In the genomic region with DNA sequence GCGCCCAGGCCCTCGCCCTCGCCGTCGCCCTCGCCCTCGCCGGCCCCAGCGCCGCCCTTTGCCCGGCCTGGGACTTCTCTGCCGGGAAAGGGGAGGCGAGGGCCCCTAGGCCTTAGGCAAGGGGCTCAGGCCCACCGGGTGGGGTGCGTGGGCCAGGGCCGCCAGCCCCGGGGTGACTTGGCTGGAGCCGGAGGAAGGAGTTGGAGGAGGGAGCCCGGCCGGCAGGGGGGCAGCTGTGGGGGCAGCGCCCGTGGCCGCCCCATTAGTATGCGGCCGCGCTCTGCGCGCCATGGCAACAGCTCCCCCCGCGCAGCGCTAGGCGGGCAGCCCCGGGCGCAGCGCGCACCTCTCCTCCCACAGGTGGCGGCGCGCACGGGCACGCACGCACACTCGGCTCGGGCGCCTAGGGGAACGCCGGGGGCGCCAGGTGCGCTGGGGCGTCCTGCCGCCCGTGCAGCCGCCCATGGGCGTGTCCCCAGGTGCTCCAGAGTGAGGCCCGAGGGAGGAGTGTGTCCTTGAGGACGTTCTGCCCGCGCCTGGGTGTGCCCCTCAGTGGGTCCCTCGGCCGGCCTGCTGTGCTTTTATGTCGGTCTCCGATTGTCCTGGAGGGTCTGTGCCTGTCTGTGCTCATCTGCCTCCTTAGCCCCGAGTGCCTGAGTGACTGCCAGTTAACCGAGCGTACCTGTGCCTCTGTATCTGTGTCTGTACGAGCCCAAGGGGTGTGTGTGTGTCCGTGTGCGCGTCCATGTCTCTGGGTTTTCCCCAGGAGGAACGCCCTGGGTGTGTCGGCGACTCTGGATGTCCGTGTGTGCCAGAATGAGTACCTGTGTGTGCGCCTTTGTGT, we compare ENCODE assay signal across 8 cellular contexts. TPM values are rescaled to one million over a fixed set of nuclear protein-coding genes. Genes with fewer than 3 reads are reported as not detected.
A peak's percentile ranks its signal among the peaks of the same experiment; 100 is the strongest.
DNase-seq lines count a peak whose midpoint lies in the region; ATAC-seq and TF ChIP-seq lines count a peak whose summit lies in the region.

No MANE protein-coding gene starts in this region.

- TF ChIP-seq CTCF in coronary artery (IDR thresholded peaks at IDR 0.05) (no peak), lung (IDR thresholded peaks at IDR 0.05; ENCODE audit: control extremely low read depth, extremely low read depth) (no peak)

- no peaks in the 10 kb centered on the region for H3K27me3 Mint-ChIP-seq in activated CD4-positive, alpha-beta T cell treated with anti-CD3 and anti-CD28 coated beads for 36 hours

- peak overlapping the region; percentile 75 for H3K4me3 ChIP-seq in coronary artery
- peak overlapping the region; percentile 24 for H3K4me3 ChIP-seq in lung

- peaks cover 0 to 3% of the 10 kb centered on the region in 2 donors for H3K36me3 ChIP-seq in lung (ENCODE audit: control insufficient read depth in 2 of 2, insufficient read depth in 2 of 2, low read length in 2 of 2)

- peak overlapping the region; percentile 59 for H3K4me3 Mint-ChIP-seq in activated CD4-positive, alpha-beta T cell treated with anti-CD3 and anti-CD28 coated beads for 36 hours

- intact Hi-C loops in activated CD4-positive, alpha-beta T cell treated with anti-CD3 and anti-CD28 coated beads for 36 hours (cut with DNase I, micrococcal nuclease): loop anchor here in 1 of 2 experiments (5.0 kb wide), 1 partner anchor 81 kb away; no protein-coding TSS in a partner anchor

- H3K27ac Mint-ChIP-seq in activated CD4-positive, alpha-beta T cell treated with anti-CD3 and anti-CD28 coated beads for 36 hours: peak overlapping the region; percentile 59

- H3K9me3 ChIP-seq in lung (ENCODE audit: control insufficient read depth in 2 of 2, insufficient read depth in 1 of 2, low read length in 1 of 2): no peaks in the 10 kb centered on the region

- 5% methylated on average over 37 to 74 of the region's 74 CpGs for WGBS in lung, 2 donors

- peak overlapping the region; percentile 76 to 87 for H3K27ac ChIP-seq in coronary artery
- peak overlapping the region; percentile 89 to 90 for H3K27ac ChIP-seq in lung (ENCODE audit: low read depth in 1 of 2, low read length in 1 of 2)

- POLR2A ChIA-PET in activated CD4-positive, alpha-beta T cell treated with anti-CD3 and anti-CD28 coated beads for 36 hours (lab: Charles Lee): interaction anchor here (0.6 kb wide), 1 partner anchor 40 kb away, joined by 6 read pairs; no protein-coding TSS in a partner anchor

- no peaks in the 10 kb centered on the region for H3K27me3 ChIP-seq in lung (ENCODE audit: control insufficient read depth, insufficient read depth)

- CTCF ChIA-PET in activated CD4-positive, alpha-beta T cell treated with anti-CD3 and anti-CD28 coated beads for 36 hours (lab: Charles Lee): no interaction called here

- peak; percentile 25 for ATAC-seq in activated CD4-positive, alpha-beta T cell treated with anti-CD3 and anti-CD28 coated beads for 36 hours
- ATAC-seq in lung (ENCODE audit: insufficient read depth, low FRiP score) (peak; percentile 45), HG02610 (IDR thresholded peaks at IDR 0.05; ENCODE audit: unreplicated experiment) (no peak), HG03342 (IDR thresholded peaks at IDR 0.05; ENCODE audit: unreplicated experiment) (no peak)

- peaks cover 3 to 48% of the 10 kb centered on the region in 2 donors for H3K4me1 ChIP-seq in lung (ENCODE audit: control insufficient read depth in 2 of 2, insufficient read depth in 2 of 2, low read length in 2 of 2)

- peaks cover 6% of the 10 kb centered on the region for H3K36me3 Mint-ChIP-seq in activated CD4-positive, alpha-beta T cell treated with anti-CD3 and anti-CD28 coated beads for 36 hours (ENCODE audit: low read depth)

- H3K9me3 Mint-ChIP-seq in activated CD4-positive, alpha-beta T cell treated with anti-CD3 and anti-CD28 coated beads for 36 hours (ENCODE audit: low read depth): no peaks in the 10 kb centered on the region

- H3K4me1 Mint-ChIP-seq in activated CD4-positive, alpha-beta T cell treated with anti-CD3 and anti-CD28 coated beads for 36 hours: peaks cover 51% of the 10 kb centered on the region

- DNase-seq in DMS 273 treated with DMSO at 0.1 percent for 48 hours (lab: John Stamatoyannopoulos, UW) (peak; percentile 70), NCI-H128 (lab: John Stamatoyannopoulos, UW; ENCODE audit: unreplicated experiment) (peak; percentile 96), coronary artery (ENCODE audit: low spot score) (no peak), lung (ENCODE audit: low spot score) (peak; percentile 67)
- peak; percentile 74 for DNase-seq in activated CD4-positive, alpha-beta T cell treated with anti-CD3 and anti-CD28 coated beads for 36 hours
- DNase-seq in stimulated activated naive CD4-positive, alpha-beta T cell treated with Interleukin-2 at 50 U/mL for 16 hours (lab: John Stamatoyannopoulos, UW): peak; percentile 35

RNA-seq across cellular contexts. Expression of gene WASF2, which starts 38.1 kb away (rescaled TPM):
- 100 to 1,000 TPM; 104 to 132 TPM for total RNA-seq in activated CD4-positive, alpha-beta T cell treated with anti-CD3 and anti-CD28 coated beads for 36 hours
- total RNA-seq in lung: 100 to 1,000 TPM in 1 of 2 donors, 10 to 100 TPM in 1; 47.9 to 136 TPM
- 10 to 100 TPM; 27.3 to 51.0 TPM for polyA plus RNA-seq in lung

Comparison
In these comparisons a context has a peak if more than half of its experiments do, and no peak if none do; other contexts are left out.
1. ATAC-seq: peak in activated CD4-positive, alpha-beta T cell treated with anti-CD3 and anti-CD28 coated beads for 36 hours (single experiment) and lung (single experiment); none in HG02610 (single experiment) and HG03342 (single experiment).